11 cellular contexts compared by ENCODE assay signal in the genomic region with DNA sequence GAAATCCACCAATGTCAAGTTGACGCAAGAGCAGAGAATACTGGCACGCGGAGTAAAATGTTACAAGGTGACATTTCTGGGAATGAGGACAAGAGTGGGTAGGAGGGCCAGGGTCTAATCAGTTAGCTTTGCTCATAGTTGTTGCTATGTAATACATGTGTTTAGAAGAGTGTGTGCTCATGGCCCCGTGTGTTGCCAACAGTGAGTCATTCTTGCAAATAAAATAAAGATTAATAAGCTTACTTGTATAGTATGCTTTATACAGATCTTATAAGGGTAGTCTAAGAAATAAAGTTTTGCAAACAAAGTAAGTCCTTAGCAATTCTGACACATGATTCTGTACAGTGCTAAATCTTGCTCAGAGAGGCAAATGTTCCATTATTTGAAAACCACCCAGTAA.
A peak's percentile ranks its signal among the peaks of the same experiment; 100 is the strongest.
DNase-seq lines count a peak whose midpoint lies in the region; ATAC-seq, FAIRE-seq and TF ChIP-seq lines count a peak whose summit lies in the region.
"Had no signal": no experiment of that assay in that cellular context is flagged by ENCODE, and none has a peak within 500 bp of the region (broad histone marks: within the 10 kb centered on the region; RNA-seq: fewer than 3 reads in every experiment).

No MANE protein-coding gene starts in this region.

- no peak for TF ChIP-seq POLR2A in sigmoid colon (IDR thresholded peaks at IDR 0.05)

- peaks cover 26% of the 10 kb centered on the region for H3K4me1 Mint-ChIP-seq in astrocyte (ENCODE audit: low read depth, unreplicated experiment)
- peaks cover 0 to 7% of the 10 kb centered on the region in 2 donors for H3K4me1 Mint-ChIP-seq in natural killer cell treated with Interleukin-12 subunit alpha and Interleukin-12 subunit beta and Interleukin-15 and Interleukin-18, amount 100 ng/mL, for 72 hours (ENCODE audit: low read depth in 2 of 2)
- no peaks in the 10 kb centered on the region for H3K4me1 Mint-ChIP-seq in T-helper 2 cell treated with Interferon-gamma antibody and Interleukin-4, amounts not matched to agents 5 μg/mL and 100 μg/mL, for 36 hours (ENCODE audit: low read depth)

- H3K27me3 ChIP-seq in astrocyte (ENCODE audit: insufficient read depth, low read length) (no peaks in the 10 kb centered on the region), heart right ventricle (no peaks in the 10 kb centered on the region), sigmoid colon (no peaks in the 10 kb centered on the region)

- H2AFZ ChIP-seq in astrocyte (ENCODE audit: low read depth, low read length) = no peak overlapping the region

- H3K9me3 Mint-ChIP-seq in astrocyte (ENCODE audit: unreplicated experiment) = peaks cover under 1% of the 10 kb centered on the region
- no peaks in the 10 kb centered on the region for H3K9me3 Mint-ChIP-seq in natural killer cell treated with Interleukin-12 subunit alpha and Interleukin-12 subunit beta and Interleukin-15 and Interleukin-18, amount 100 ng/mL, for 72 hours
- no peaks in the 10 kb centered on the region for H3K9me3 Mint-ChIP-seq in T-helper 2 cell treated with Interferon-gamma antibody and Interleukin-4, amounts not matched to agents 5 μg/mL and 100 μg/mL, for 36 hours

- TF ChIP-seq EP300 in sigmoid colon (IDR thresholded peaks at IDR 0.05) = peak in 1 of 4 donors; percentile 16

- H3K36me3 ChIP-seq in astrocyte (ENCODE audit: insufficient read depth, low read length) = peaks cover 4% of the 10 kb centered on the region
- H3K36me3 ChIP-seq in heart right ventricle = peaks cover 0 to 2% (median 0%) of the 10 kb centered on the region in 9 donors
- H3K36me3 ChIP-seq in sigmoid colon = no peaks in the 10 kb centered on the region

- H3K27ac ChIP-seq in astrocyte (ENCODE audit: low read depth, low read length) (peak overlapping the region; percentile 62), heart right ventricle (peak overlapping the region in 2 of 10 donors; percentile 11 to 17), sigmoid colon (peak overlapping the region in 3 of 4 donors; percentile 35 to 64 (median 48))

- TF ChIP-seq CTCF in astrocyte (IDR thresholded peaks at IDR 0.05; ENCODE audit: insufficient read depth, low read depth, low read length) = no peak
- TF ChIP-seq CTCF in heart right ventricle (IDR thresholded peaks at IDR 0.05) = no peak
- no peak for TF ChIP-seq CTCF in sigmoid colon (IDR thresholded peaks at IDR 0.05)

- H3K9me3 ChIP-seq in astrocyte (ENCODE audit: insufficient read depth, low read depth, low read length) (no peaks in the 10 kb centered on the region), heart right ventricle (peaks cover 0 to 3% (median 0%) of the 10 kb centered on the region in 11 donors), sigmoid colon (no peaks in the 10 kb centered on the region)

- H3K27me3 Mint-ChIP-seq in astrocyte (ENCODE audit: low read depth, unreplicated experiment) = no peaks in the 10 kb centered on the region
- no peaks in the 10 kb centered on the region for H3K27me3 Mint-ChIP-seq in natural killer cell treated with Interleukin-12 subunit alpha and Interleukin-12 subunit beta and Interleukin-15 and Interleukin-18, amount 100 ng/mL, for 72 hours
- peaks cover 7% of the 10 kb centered on the region for H3K27me3 Mint-ChIP-seq in T-helper 2 cell treated with Interferon-gamma antibody and Interleukin-4, amounts not matched to agents 5 μg/mL and 100 μg/mL, for 36 hours (ENCODE audit: low read depth)

- H4K20me1 ChIP-seq in astrocyte (ENCODE audit: insufficient read depth, low read length) = peaks cover 78% of the 10 kb centered on the region

- no peak overlapping the region for H3K4me3 Mint-ChIP-seq in astrocyte (ENCODE audit: unreplicated experiment)
- no peak overlapping the region for H3K4me3 Mint-ChIP-seq in natural killer cell treated with Interleukin-12 subunit alpha and Interleukin-12 subunit beta and Interleukin-15 and Interleukin-18, amount 100 ng/mL, for 72 hours
- no peak overlapping the region for H3K4me3 Mint-ChIP-seq in T-helper 2 cell treated with Interferon-gamma antibody and Interleukin-4, amounts not matched to agents 5 μg/mL and 100 μg/mL, for 36 hours
- H3K4me3 Mint-ChIP-seq: T-helper 1 cell treated with Interleukin-12 subunit alpha and Interleukin-12 subunit beta and Interleukin-4 antibody, amounts not matched to agents 30 μg/mL and 1 μg/mL, for 36 hours had no signal

- H3K36me3 Mint-ChIP-seq in astrocyte (ENCODE audit: low read depth, unreplicated experiment) = peaks cover 8% of the 10 kb centered on the region
- peaks cover 23% of the 10 kb centered on the region for H3K36me3 Mint-ChIP-seq in natural killer cell treated with Interleukin-12 subunit alpha and Interleukin-12 subunit beta and Interleukin-15 and Interleukin-18, amount 100 ng/mL, for 72 hours
- no peaks in the 10 kb centered on the region for H3K36me3 Mint-ChIP-seq in T-helper 2 cell treated with Interferon-gamma antibody and Interleukin-4, amounts not matched to agents 5 μg/mL and 100 μg/mL, for 36 hours (ENCODE audit: low read depth)

- intact Hi-C loops in heart right ventricle (cut with DNase I) (no loop called here), sigmoid colon (cut with DNase I) (loop anchor here (2.0 kb wide), 1 partner anchor 52 kb away; no protein-coding TSS in a partner anchor)

- H3K79me2 ChIP-seq in astrocyte (ENCODE audit: insufficient read depth, low read length) = peaks cover 96% of the 10 kb centered on the region

- H3K9ac ChIP-seq in astrocyte (ENCODE audit: low read length) = peak overlapping the region; percentile 9

- WGBS in heart right ventricle, 2 donors = 26 to 51% methylated on average over 4 of the region's 4 CpGs
- WGBS in sigmoid colon, 2 donors = 68 to 72% methylated on average over 4 of the region's 4 CpGs

- H3K4me3 ChIP-seq in astrocyte (ENCODE audit: insufficient read depth, low read depth, low read length) = no peak overlapping the region
- H3K4me3 ChIP-seq in heart right ventricle = no peak overlapping the region
- no peak overlapping the region for H3K4me3 ChIP-seq in sigmoid colon

- H3K4me2 ChIP-seq in astrocyte (ENCODE audit: low read length) = peak overlapping the region; percentile 26

- H3K4me1 ChIP-seq in astrocyte (ENCODE audit: insufficient read depth, low read length) (peaks cover 40% of the 10 kb centered on the region), heart right ventricle (peaks cover 0 to 37% (median 19%) of the 10 kb centered on the region in 9 donors), sigmoid colon (peaks cover 0 to 42% (median 25%) of the 10 kb centered on the region in 4 donors)

- DNase-seq in COLO829 (ENCODE audit: low spot score) = peak; percentile 22
- DNase-seq in astrocyte (ENCODE audit: low read depth) = peak; percentile 92
- DNase-seq in heart right ventricle = peak in 1 of 2 donors; percentile 27
- peak; percentile 78 for DNase-seq in sigmoid colon
- DNase-seq in NCI-H2196 treated with DMSO at 0.1 percent for 48 hours (lab: John Stamatoyannopoulos, UW; ENCODE audit: unreplicated experiment) = no peak
- DNase-seq in stimulated activated naive CD4-positive, alpha-beta T cell treated with Interleukin-2 at 50 U/mL for 16 hours (lab: John Stamatoyannopoulos, UW) = no peak
- DNase-seq in natural killer cell treated with Interleukin-12 subunit alpha and Interleukin-12 subunit beta and Interleukin-15 and Interleukin-18, amount 100 ng/mL, for 72 hours (ENCODE audit: low spot score) = no peak
- no peak for DNase-seq in T-helper 2 cell treated with Interferon-gamma antibody and Interleukin-4, amounts not matched to agents 5 μg/mL and 100 μg/mL, for 36 hours (ENCODE audit: low spot score)
- DNase-seq: DMS79, NCI-H526 had no signal

- H3K27ac Mint-ChIP-seq in astrocyte (ENCODE audit: unreplicated experiment) = peak overlapping the region; percentile 50
- no peak overlapping the region for H3K27ac Mint-ChIP-seq in natural killer cell treated with Interleukin-12 subunit alpha and Interleukin-12 subunit beta and Interleukin-15 and Interleukin-18, amount 100 ng/mL, for 72 hours
- no peak overlapping the region for H3K27ac Mint-ChIP-seq in T-helper 2 cell treated with Interferon-gamma antibody and Interleukin-4, amounts not matched to agents 5 μg/mL and 100 μg/mL, for 36 hours
- H3K27ac Mint-ChIP-seq: T-helper 1 cell treated with Interleukin-12 subunit alpha and Interleukin-12 subunit beta and Interleukin-4 antibody, amounts not matched to agents 30 μg/mL and 1 μg/mL, for 36 hours had no signal

- peak; percentile 52 to 99 (median 87) for ATAC-seq in heart right ventricle
- no peak for ATAC-seq in natural killer cell treated with Interleukin-12 subunit alpha and Interleukin-12 subunit beta and Interleukin-15 and Interleukin-18, amount 100 ng/mL, for 72 hours

- FAIRE-seq in astrocyte (lab: Jason Lieb, UNC) = no peak

Comparison
In these comparisons a context has a peak if more than half of its experiments do, and no peak if none do; other contexts are left out.
1. DNase-seq: peak in COLO829 (single experiment), astrocyte (single experiment) and sigmoid colon (single experiment); none in NCI-H2196 treated with DMSO at 0.1 percent for 48 hours (single experiment), stimulated activated naive CD4-positive, alpha-beta T cell treated with Interleukin-2 at 50 U/mL for 16 hours (single experiment), natural killer cell treated with Interleukin-12 subunit alpha and Interleukin-12 subunit beta and Interleukin-15 and Interleukin-18, amount 100 ng/mL, for 72 hours (single experiment) and T-helper 2 cell treated with Interferon-gamma antibody and Interleukin-4, amounts not matched to agents 5 μg/mL and 100 μg/mL, for 36 hours (single experiment).
2. ATAC-seq: peak in heart right ventricle (8 of 8); none in natural killer cell treated with Interleukin-12 subunit alpha and Interleukin-12 subunit beta and Interleukin-15 and Interleukin-18, amount 100 ng/mL, for 72 hours (0 of 2).